22 cellular contexts compared by ENCODE assay signal in genomic region chr6:91713911-91714310, GRCh38.
"Had no signal": no experiment of that assay in that cellular context is flagged by ENCODE, and none has a peak within 500 bp of the region (broad histone marks: within the 10 kb centered on the region; RNA-seq: fewer than 3 reads in every experiment).

No MANE protein-coding gene starts in this region.

- H3K9me3 Mint-ChIP-seq: activated T-helper 1 cell treated with anti-CD3 and anti-CD28 coated beads, Interleukin-12 subunit alpha, Interleukin-12 subunit beta, Interleukin-2, Interleukin-4 antibody, amounts not matched to agents 30 ng/mL and 10 ng/mL and 1 ng/mL, durations not matched to agents 14 hours and 24 hours and 36 hours; nephron; WTC11 had no signal

- DNase-seq: activated CD4-positive, alpha-beta T cell treated with anti-CD3 and anti-CD28 coated beads for 48 hours; activated CD8-positive, alpha-beta memory T cell treated with anti-CD3 and anti-CD28 coated beads, Interleukin-2, amount 50 U/mL, for 48 hours; activated CD8-positive, alpha-beta T cell treated with anti-CD3 and anti-CD28 coated beads, Interleukin-2, amount 10 ng/mL, durations not matched to agents 7 days and 5 days; activated naive CD4-positive, alpha-beta T cell treated with anti-CD3 and anti-CD28 coated beads for 36 hours; activated naive CD8-positive, alpha-beta T cell treated with anti-CD3 and anti-CD28 coated beads, Interleukin-2, amount 50 U/mL, for 24 hours; effector memory CD4-positive, alpha-beta T cell; hypothalamus; left ventricle myocardium superior; mesendoderm; occipital lobe; stimulated activated CD4-positive, alpha-beta T cell treated with anti-CD3 and anti-CD28 coated beads, Interleukin-4, amount 100 ng/mL, for 24 hours; stimulated activated naive CD4-positive, alpha-beta T cell; tibial artery had no signal

- H3K27me3 Mint-ChIP-seq: activated naive CD8-positive, alpha-beta T cell treated with anti-CD3 and anti-CD28 coated beads, Interleukin-2, amount 50 U/mL, for 24 hours; central memory CD8-positive, alpha-beta T cell; dendritic cell treated with granulocyte-macrophage colony-stimulating factor and Interleukin-4, amounts not matched to agents 40 ng/mL and 50 ng/mL, for 4 days had no signal

- H3K4me3 ChIP-seq: right atrium auricular region, SJSA1, skin epidermis, tibial artery had no signal

- H3K4me1 Mint-ChIP-seq: activated naive CD8-positive, alpha-beta T cell treated with anti-CD3 and anti-CD28 coated beads, Interleukin-2, amount 50 U/mL, for 24 hours; central memory CD8-positive, alpha-beta T cell; nephron; WTC11 had no signal

- H3K27ac Mint-ChIP-seq: activated CD8-positive, alpha-beta T cell treated with anti-CD3 and anti-CD28 coated beads, Interleukin-2, amount 10 ng/mL, durations not matched to agents 7 days and 5 days; activated naive CD4-positive, alpha-beta T cell treated with anti-CD3 and anti-CD28 coated beads for 36 hours; activated naive CD8-positive, alpha-beta T cell treated with anti-CD3 and anti-CD28 coated beads, Interleukin-2, amount 50 U/mL, for 24 hours; activated T-helper 1 cell treated with anti-CD3 and anti-CD28 coated beads, Interleukin-12 subunit alpha, Interleukin-12 subunit beta, Interleukin-2, Interleukin-4 antibody, amounts not matched to agents 30 ng/mL and 10 ng/mL and 1 ng/mL, durations not matched to agents 14 hours and 24 hours and 36 hours; dendritic cell treated with granulocyte-macrophage colony-stimulating factor and Interleukin-4, amounts not matched to agents 40 ng/mL and 50 ng/mL, for 4 days; nephron; WTC11 had no signal

- H3K36me3 ChIP-seq: right atrium auricular region, SJSA1, tibial artery had no signal

- ATAC-seq: activated CD8-positive, alpha-beta T cell treated with anti-CD3 and anti-CD28 coated beads, Interleukin-2, amount 10 ng/mL, durations not matched to agents 7 days and 5 days; activated naive CD8-positive, alpha-beta T cell treated with anti-CD3 and anti-CD28 coated beads, Interleukin-2, amount 50 U/mL, for 24 hours; left ventricle myocardium superior; WTC11 had no signal

- H3K4me3 Mint-ChIP-seq: activated CD8-positive, alpha-beta T cell treated with anti-CD3 and anti-CD28 coated beads, Interleukin-2, amount 10 ng/mL, durations not matched to agents 7 days and 5 days; activated naive CD4-positive, alpha-beta T cell treated with anti-CD3 and anti-CD28 coated beads for 36 hours; activated naive CD8-positive, alpha-beta T cell treated with anti-CD3 and anti-CD28 coated beads, Interleukin-2, amount 50 U/mL, for 24 hours; activated T-helper 1 cell treated with anti-CD3 and anti-CD28 coated beads, Interleukin-12 subunit alpha, Interleukin-12 subunit beta, Interleukin-2, Interleukin-4 antibody, amounts not matched to agents 30 ng/mL and 10 ng/mL and 1 ng/mL, durations not matched to agents 14 hours and 24 hours and 36 hours; central memory CD8-positive, alpha-beta T cell; dendritic cell treated with granulocyte-macrophage colony-stimulating factor and Interleukin-4, amounts not matched to agents 40 ng/mL and 50 ng/mL, for 4 days; nephron; WTC11 had no signal

- H3K4me1 ChIP-seq: right atrium auricular region, SJSA1, tibial artery had no signal

- H3K27ac ChIP-seq: epithelial cell of prostate, right atrium auricular region, SJSA1, skin epidermis, tibial artery had no signal

- H3K36me3 Mint-ChIP-seq: WTC11 had no signal

- H3K9me3 ChIP-seq: right atrium auricular region, SJSA1, tibial artery had no signal

- H3K27me3 ChIP-seq: right atrium auricular region, SJSA1, tibial artery had no signal
